ENCODE assay signal across 8 cellular contexts in genomic region chr4:156677136-156677535, GRCh38.
DNase-seq lines count a peak whose midpoint lies in the region; TF ChIP-seq lines count a peak whose summit lies in the region.

No MANE protein-coding gene starts in this region.

- no peaks in the 10 kb centered on the region for H3K9me3 ChIP-seq in stomach
- no peaks in the 10 kb centered on the region for H3K9me3 ChIP-seq in spleen

- H3K9me3 Mint-ChIP-seq in nephron progenitor cell: no peaks in the 10 kb centered on the region

- H3K27ac Mint-ChIP-seq in nephron progenitor cell: no peak overlapping the region

- no peaks in the 10 kb centered on the region for H3K27me3 Mint-ChIP-seq in nephron progenitor cell (ENCODE audit: low read depth, poor library complexity)

- peaks cover 0 to 7% (median 0%) of the 10 kb centered on the region in 4 donors for H3K4me1 ChIP-seq in stomach
- no peaks in the 10 kb centered on the region for H3K4me1 ChIP-seq in spleen

- no peak overlapping the region for H3K4me3 ChIP-seq in stomach
- no peak overlapping the region for H3K4me3 ChIP-seq in spleen

- no peak for TF ChIP-seq POLR2A in stomach (IDR thresholded peaks at IDR 0.05)
- TF ChIP-seq POLR2A in spleen (IDR thresholded peaks at IDR 0.05): no peak

- H3K36me3 Mint-ChIP-seq in nephron progenitor cell (ENCODE audit: low read depth): no peaks in the 10 kb centered on the region

- H3K36me3 ChIP-seq in stomach: no peaks in the 10 kb centered on the region
- H3K36me3 ChIP-seq in spleen: no peaks in the 10 kb centered on the region

- DNase-seq in GM10266 (ENCODE audit: extremely low spot score) (no peak), HPDE6-E6E7 (ENCODE audit: extremely low spot score) (peak; percentile 53), amniotic epithelial cell (ENCODE audit: low read depth) (peak; percentile 68), nephron progenitor cell (peak; percentile 18), NCI-H187 treated with DMSO at 0.1 percent for 48 hours (lab: John Stamatoyannopoulos, UW) (no peak), HK-2 (ENCODE audit: unreplicated experiment) (no peak), stomach (no peak), spleen (no peak)

- no peaks in the 10 kb centered on the region for H3K27me3 ChIP-seq in stomach
- no peaks in the 10 kb centered on the region for H3K27me3 ChIP-seq in spleen (replicated peaks in 1 of 7)

- no peak for TF ChIP-seq EP300 in stomach (IDR thresholded peaks at IDR 0.05)

- H3K27ac ChIP-seq in stomach (no peak overlapping the region), spleen (no peak overlapping the region)

- 35 to 56% (median 49%) methylated on average over 6 of the region's 6 CpGs for WGBS in stomach, 5 donors
- WGBS in spleen, 5 donors: 56 to 72% (median 66%) methylated on average over 6 of the region's 6 CpGs

- H3K4me3 Mint-ChIP-seq in nephron progenitor cell: no peak overlapping the region

- H3K4me1 Mint-ChIP-seq in nephron progenitor cell: peaks cover 11% of the 10 kb centered on the region

- TF ChIP-seq CTCF in GM10266 (IDR thresholded peaks at IDR 0.05; ENCODE audit: control insufficient read depth, insufficient read depth, low read depth, missing control alignments): peak; percentile 28
- peak; percentile 44 for TF ChIP-seq CTCF in nephron progenitor cell (IDR thresholded peaks at IDR 0.05)
- no peak for TF ChIP-seq CTCF in stomach (IDR thresholded peaks at IDR 0.05)
- no peak for TF ChIP-seq CTCF in spleen (IDR thresholded peaks at IDR 0.05 in 8 of 11, conservative IDR thresholded peaks at IDR 0.05 in 3 of 11)

- intact Hi-C loops in stomach (cut with DNase I; ENCODE audit: low total_unique reads): no loop called here
- intact Hi-C loops in spleen (cut with DNase I; ENCODE audit: low total_unique reads): no loop called here

Comparison
In these comparisons a context has a peak if more than half of its experiments do, and no peak if none do; other contexts are left out.
1. DNase-seq: peak in HPDE6-E6E7 (single experiment), amniotic epithelial cell (single experiment) and nephron progenitor cell (single experiment); none in GM10266 (single experiment), NCI-H187 treated with DMSO at 0.1 percent for 48 hours (single experiment), HK-2 (single experiment), stomach (single experiment) and spleen (single experiment).
2. CTCF ChIP-seq: peak in GM10266 (single experiment) and nephron progenitor cell (single experiment); none in stomach (0 of 7) and spleen (0 of 11).